In the genomic region with DNA sequence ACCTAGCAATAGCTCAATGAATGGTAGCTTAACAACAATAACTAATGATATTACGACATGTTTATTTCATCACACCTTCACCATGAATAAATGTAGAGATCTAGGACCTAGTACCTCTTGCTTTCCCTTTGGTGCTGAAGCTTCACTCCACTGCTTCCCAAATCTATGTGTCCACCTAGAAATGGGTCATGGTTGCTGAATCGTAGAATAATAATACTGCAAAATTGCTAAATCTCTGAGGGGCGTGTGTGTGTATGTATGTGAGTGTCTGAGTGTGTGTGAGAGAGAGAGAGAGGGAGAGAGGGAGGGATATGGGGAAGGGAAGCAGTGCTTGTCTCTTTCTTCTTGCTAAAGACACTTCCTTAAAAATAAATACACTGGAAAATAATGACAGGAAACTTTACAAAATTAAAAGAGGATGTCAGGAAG, we compare ENCODE assay signal across 19 cellular contexts.
A peak's percentile ranks its signal among the peaks of the same experiment; 100 is the strongest.
DNase-seq lines count a peak whose midpoint lies in the region; ATAC-seq and TF ChIP-seq lines count a peak whose summit lies in the region.
"Had no signal": no experiment of that assay in that cellular context is flagged by ENCODE, and none has a peak within 500 bp of the region (broad histone marks: within the 10 kb centered on the region; RNA-seq: fewer than 3 reads in every experiment).

No MANE protein-coding gene starts in this region.

- DNase-seq in MCF 10A (ENCODE audit: unreplicated experiment) (peak; percentile 36), mammary epithelial cell (no peak), fibroblast of pulmonary artery (ENCODE audit: low read depth) (peak; percentile 50)
- no peak for DNase-seq in activated CD4-positive, CD25-positive, alpha-beta regulatory T cell treated with anti-CD3 and anti-CD28 coated beads, Interleukin-2, amount 50 U/mL, for 72 hours
- DNase-seq: activated CD8-positive, alpha-beta T cell treated with anti-CD3 and anti-CD28 coated beads, Interleukin-2, amount 10 ng/mL, durations not matched to agents 7 days and 5 days; activated naive CD8-positive, alpha-beta T cell treated with anti-CD3 and anti-CD28 coated beads, Interleukin-2, amount 50 U/mL, for 24 hours; effector CD4-positive, alpha-beta T cell; NCI-H1930; NCI-H446 treated with DMSO at 0.1 percent for 48 hours; PC-3; stomach had no signal

- no peaks in the 10 kb centered on the region for H4K20me1 ChIP-seq in mammary epithelial cell (ENCODE audit: insufficient read depth, low read length)
- no peaks in the 10 kb centered on the region for H4K20me1 ChIP-seq in OCI-LY3 (ENCODE audit: insufficient read depth, low read length)

- CTCF ChIA-PET in MCF 10A (lab: Yijun Ruan, JAX) = interaction anchor here (0.7 to 1.6 kb wide), 3 partner anchors 14 to 257 kb away, joined by 3 to 6 read pairs (median 3); no protein-coding TSS in a partner anchor
- CTCF ChIA-PET in mammary epithelial cell (lab: Charles Lee; ENCODE audit: low non-redundant PET) = no interaction called here

- H3K4me2 ChIP-seq in mammary epithelial cell (ENCODE audit: insufficient read depth, low read depth, low read length) = no peak overlapping the region
- H3K4me2 ChIP-seq in OCI-LY3 (ENCODE audit: low read length) = 0 out of 2 replicates have a peak overlapping the region, but pooled peaks have one; percentile 6

- H3K4me3 ChIP-seq in mammary epithelial cell (replicated peaks in 1 of 3; ENCODE audit: insufficient read depth in 1 of 3, low read depth in 2 of 3, low read length in 3 of 3) (no peak overlapping the region), OCI-LY3 (ENCODE audit: low read length) (no peak overlapping the region), fibroblast of pulmonary artery (replicated peaks; ENCODE audit: low read depth, low read length) (no peak overlapping the region)
- H3K4me3 ChIP-seq: cardiac muscle cell, HAP-1, SK-N-MC, stomach had no signal

- ATAC-seq in stimulated activated memory B cell treated with anti-CD40 and anti-IgM and Interleukin-4, amounts not matched to agents 10 μg/mL and 1 μg/mL and 100 μg/mL, for 72 hours = no peak
- ATAC-seq in GM21723 (IDR thresholded peaks at IDR 0.05; ENCODE audit: unreplicated experiment) (no peak), GM21619 (IDR thresholded peaks at IDR 0.05; ENCODE audit: unreplicated experiment) (no peak)
- ATAC-seq: activated CD8-positive, alpha-beta T cell treated with anti-CD3 and anti-CD28 coated beads, Interleukin-2, amount 10 ng/mL, durations not matched to agents 7 days and 5 days; activated naive CD8-positive, alpha-beta T cell treated with anti-CD3 and anti-CD28 coated beads, Interleukin-2, amount 50 U/mL, for 24 hours; PC-3 had no signal

- peaks cover 24% of the 10 kb centered on the region for H3K4me1 Mint-ChIP-seq in MCF 10A (ENCODE audit: insufficient read depth, unreplicated experiment)
- peaks cover 64% of the 10 kb centered on the region for H3K4me1 Mint-ChIP-seq in stimulated activated memory B cell treated with anti-CD40 and anti-IgM and Interleukin-4, amounts not matched to agents 10 μg/mL and 1 μg/mL and 100 μg/mL, for 72 hours

- POLR2A ChIA-PET in MCF 10A (lab: Yijun Ruan, JAX) = interaction anchor here (0.6 to 4.6 kb wide), 6 partner anchors 16 to 712 kb away, joined by 3 to 21 read pairs (median 4); no protein-coding TSS in a partner anchor

- H3K79me2 ChIP-seq in mammary epithelial cell (ENCODE audit: insufficient read depth, low read length) (no peaks in the 10 kb centered on the region), OCI-LY3 (ENCODE audit: low read length) (no peaks in the 10 kb centered on the region)
- H3K79me2 ChIP-seq: parathyroid adenoma had no signal

- H3K36me3 ChIP-seq in mammary epithelial cell (ENCODE audit: insufficient read depth, low read length) (no peaks in the 10 kb centered on the region), OCI-LY3 (replicated peaks; ENCODE audit: low read depth, low read length) (no peaks in the 10 kb centered on the region)
- H3K36me3 ChIP-seq: cardiac muscle cell, HAP-1, stomach had no signal

- no peak overlapping the region for H3K4me3 Mint-ChIP-seq in MCF 10A (ENCODE audit: unreplicated experiment)
- H3K4me3 Mint-ChIP-seq in stimulated activated memory B cell treated with anti-CD40 and anti-IgM and Interleukin-4, amounts not matched to agents 10 μg/mL and 1 μg/mL and 100 μg/mL, for 72 hours = no peak overlapping the region
- H3K4me3 Mint-ChIP-seq: activated CD8-positive, alpha-beta T cell treated with anti-CD3 and anti-CD28 coated beads, Interleukin-2, amount 10 ng/mL, durations not matched to agents 7 days and 5 days; activated naive CD8-positive, alpha-beta T cell treated with anti-CD3 and anti-CD28 coated beads, Interleukin-2, amount 50 U/mL, for 24 hours had no signal

- no TSS peak for BruUV-seq in MCF 10A (replicated peaks; lab: Mats Ljungman, UMichigan)
- no TSS peak for BruUV-seq in mammary epithelial cell (replicated peaks; lab: Mats Ljungman, UMichigan)

- H3K27me3 ChIP-seq in mammary epithelial cell (ENCODE audit: insufficient read depth, low read length) (no peaks in the 10 kb centered on the region), OCI-LY3 (ENCODE audit: low read depth, low read length) (peaks cover 14% of the 10 kb centered on the region; the same call in 1 of the 2 replicates)
- H3K27me3 ChIP-seq: cardiac muscle cell, stomach had no signal

- TF ChIP-seq CTCF in MCF 10A (IDR thresholded peaks at IDR 0.05; ENCODE audit: unreplicated experiment) (no peak), mammary epithelial cell (conservative IDR thresholded peaks at IDR 0.05 in 1 of 2, IDR thresholded peaks at IDR 0.05 in 1 of 2; ENCODE audit: extremely low read depth in 1 of 2, insufficient read depth in 1 of 2, low read depth in 1 of 2, low read length in 2 of 2) (no peak), OCI-LY3 (IDR thresholded peaks at IDR 0.05; ENCODE audit: low read depth, low read length) (no peak), fibroblast of pulmonary artery (IDR thresholded peaks at IDR 0.05; ENCODE audit: low read length, missing control alignments) (no peak)

- peak overlapping the region; percentile 53 for H3K27ac Mint-ChIP-seq in MCF 10A (ENCODE audit: low read depth, unreplicated experiment)
- peak overlapping the region; percentile 72 for H3K27ac Mint-ChIP-seq in stimulated activated memory B cell treated with anti-CD40 and anti-IgM and Interleukin-4, amounts not matched to agents 10 μg/mL and 1 μg/mL and 100 μg/mL, for 72 hours
- H3K27ac Mint-ChIP-seq: activated CD8-positive, alpha-beta T cell treated with anti-CD3 and anti-CD28 coated beads, Interleukin-2, amount 10 ng/mL, durations not matched to agents 7 days and 5 days; activated naive CD8-positive, alpha-beta T cell treated with anti-CD3 and anti-CD28 coated beads, Interleukin-2, amount 50 U/mL, for 24 hours had no signal

- H3K9me3 ChIP-seq in mammary epithelial cell (replicated peaks; ENCODE audit: insufficient read depth, low read length) (no peaks in the 10 kb centered on the region), OCI-LY3 (ENCODE audit: insufficient read depth, low read length) (no peaks in the 10 kb centered on the region)
- H3K9me3 ChIP-seq: HAP-1, stomach had no signal

- intact Hi-C loops in MCF 10A (cut with micrococcal nuclease) = no loop called here
- intact Hi-C loops in mammary epithelial cell (cut with micrococcal nuclease) = no loop called here

- in situ Hi-C loops in mammary epithelial cell (cut with MboI; ENCODE audit: low sequenced_read_pairs in 2 of 2) = no loop called here

- H3K9ac ChIP-seq in mammary epithelial cell (ENCODE audit: insufficient read depth, low read length) (no peak overlapping the region), OCI-LY3 (ENCODE audit: low read length) (no peak overlapping the region)
- H3K9ac ChIP-seq: parathyroid adenoma had no signal

- H3K36me3 Mint-ChIP-seq in MCF 10A (ENCODE audit: insufficient read depth, unreplicated experiment) = peaks cover 7% of the 10 kb centered on the region
- no peaks in the 10 kb centered on the region for H3K36me3 Mint-ChIP-seq in stimulated activated memory B cell treated with anti-CD40 and anti-IgM and Interleukin-4, amounts not matched to agents 10 μg/mL and 1 μg/mL and 100 μg/mL, for 72 hours

- 74% methylated on average over 3 of the region's 3 CpGs for WGBS in mammary epithelial cell (ENCODE audit: low coverage, missing lambda C conversion rate)

- H3K27ac ChIP-seq in mammary epithelial cell (ENCODE audit: insufficient read depth, low read depth, low read length) = no peak overlapping the region
- H3K27ac ChIP-seq in OCI-LY3 (ENCODE audit: low read length) = no peak overlapping the region
- H3K27ac ChIP-seq: cardiac muscle cell, parathyroid adenoma, SK-N-MC, stomach had no signal

- no peaks in the 10 kb centered on the region for H3K27me3 Mint-ChIP-seq in MCF 10A (ENCODE audit: insufficient read depth, unreplicated experiment)
- H3K27me3 Mint-ChIP-seq in stimulated activated memory B cell treated with anti-CD40 and anti-IgM and Interleukin-4, amounts not matched to agents 10 μg/mL and 1 μg/mL and 100 μg/mL, for 72 hours = no peaks in the 10 kb centered on the region

- dilution Hi-C loops in mammary epithelial cell (cut with HindIII; ENCODE audit: low sequenced_read_pairs) = no loop called here

- H3K4me1 ChIP-seq in mammary epithelial cell (ENCODE audit: insufficient read depth, low read length) (no peaks in the 10 kb centered on the region), OCI-LY3 (ENCODE audit: low read length) (peaks cover 35% of the 10 kb centered on the region)
- H3K4me1 ChIP-seq: HAP-1, parathyroid adenoma had no signal

- H2AFZ ChIP-seq in mammary epithelial cell (ENCODE audit: low read depth, low read length) (no peak overlapping the region), OCI-LY3 (ENCODE audit: low read depth, low read length) (no peak overlapping the region)
- H2AFZ ChIP-seq: parathyroid adenoma had no signal

- H3K9me3 Mint-ChIP-seq in MCF 10A (ENCODE audit: unreplicated experiment) = no peaks in the 10 kb centered on the region
- no peaks in the 10 kb centered on the region for H3K9me3 Mint-ChIP-seq in stimulated activated memory B cell treated with anti-CD40 and anti-IgM and Interleukin-4, amounts not matched to agents 10 μg/mL and 1 μg/mL and 100 μg/mL, for 72 hours
- H3K9me3 Mint-ChIP-seq: activated naive CD8-positive, alpha-beta T cell treated with anti-CD3 and anti-CD28 coated beads, Interleukin-2, amount 50 U/mL, for 24 hours had no signal

Comparison
In these comparisons a context has a peak if more than half of its experiments do, and no peak if none do; other contexts are left out.
1. DNase-seq: peak in MCF 10A (single experiment) and fibroblast of pulmonary artery (single experiment); none in mammary epithelial cell (single experiment) and activated CD4-positive, CD25-positive, alpha-beta regulatory T cell treated with anti-CD3 and anti-CD28 coated beads, Interleukin-2, amount 50 U/mL, for 72 hours (single experiment).